Comparison of ENCODE assay signal across 18 cellular contexts in genomic region chr5:173486355-173486754, GRCh38.
"Had no signal": no experiment of that assay in that cellular context is flagged by ENCODE, and none has a peak within 500 bp of the region (broad histone marks: within the 10 kb centered on the region; RNA-seq: fewer than 3 reads in every experiment).

No MANE protein-coding gene starts in this region.

- H3K4me3 Mint-ChIP-seq: activated naive CD4-positive, alpha-beta T cell treated with anti-CD3 and anti-CD28 coated beads, Interleukin-2, amount 10 ng/mL, durations not matched to agents 7 days and 5 days; immature natural killer cell; mesothelial cell of epicardium had no signal

- H3K4me1 Mint-ChIP-seq: activated naive CD4-positive, alpha-beta T cell treated with anti-CD3 and anti-CD28 coated beads, Interleukin-2, amount 10 ng/mL, durations not matched to agents 7 days and 5 days; immature natural killer cell had no signal

- H3K4me3 ChIP-seq: colonic mucosa, lower lobe of right lung, pancreas, SK-N-MC, skin epidermis, upper lobe of left lung had no signal

- H3K9me3 Mint-ChIP-seq: activated naive CD4-positive, alpha-beta T cell treated with anti-CD3 and anti-CD28 coated beads, Interleukin-2, amount 10 ng/mL, durations not matched to agents 7 days and 5 days; immature natural killer cell had no signal

- H3K4me1 ChIP-seq: colonic mucosa, lower lobe of right lung, pancreas, upper lobe of left lung had no signal

- H3K27me3 ChIP-seq: colonic mucosa, pancreas, upper lobe of left lung had no signal

- H3K36me3 Mint-ChIP-seq: activated naive CD4-positive, alpha-beta T cell treated with anti-CD3 and anti-CD28 coated beads, Interleukin-2, amount 10 ng/mL, durations not matched to agents 7 days and 5 days; immature natural killer cell; mesothelial cell of epicardium had no signal

- H3K36me3 ChIP-seq: colonic mucosa, lower lobe of right lung, pancreas, upper lobe of left lung had no signal

- DNase-seq: activated CD4-positive, alpha-beta T cell treated with anti-CD3 and anti-CD28 coated beads, Interleukin-2, amount 50 U/mL, for 1 hour; activated CD8-positive, alpha-beta memory T cell treated with anti-CD3 and anti-CD28 coated beads for 24 hours; activated naive CD4-positive, alpha-beta T cell treated with anti-CD3 and anti-CD28 coated beads, Interleukin-2, amount 10 ng/mL, durations not matched to agents 7 days and 5 days; activated T-cell treated with anti-CD3 and anti-CD28 coated beads for 4 hours; caudate nucleus; colonic mucosa; effector CD4-positive, alpha-beta T cell; foreskin keratinocyte; immature natural killer cell; lower lobe of right lung; pancreas; retina; stimulated activated CD4-positive, alpha-beta T cell treated with anti-CD3 and anti-CD28 coated beads, Interleukin-4, amount 100 ng/mL, for 24 hours; stimulated activated naive CD4-positive, alpha-beta T cell treated with Interleukin-2 at 50 U/mL for 16 hours; upper lobe of left lung had no signal

- H3K27me3 Mint-ChIP-seq: activated naive CD4-positive, alpha-beta T cell treated with anti-CD3 and anti-CD28 coated beads, Interleukin-2, amount 10 ng/mL, durations not matched to agents 7 days and 5 days had no signal

- H3K9me3 ChIP-seq: colonic mucosa, lower lobe of right lung, pancreas, upper lobe of left lung had no signal

- H3K27ac ChIP-seq: colonic mucosa, foreskin keratinocyte, lower lobe of right lung, pancreas, SK-N-MC, skin epidermis, upper lobe of left lung had no signal

- ATAC-seq: foreskin keratinocyte, lower lobe of right lung, pancreas had no signal

- H3K27ac Mint-ChIP-seq: activated naive CD4-positive, alpha-beta T cell treated with anti-CD3 and anti-CD28 coated beads, Interleukin-2, amount 10 ng/mL, durations not matched to agents 7 days and 5 days; immature natural killer cell; mesothelial cell of epicardium had no signal
